Comparison of ENCODE assay signal across 31 cellular contexts in genomic region chr1:37540036-37540785, GRCh38. TPM values are rescaled to one million over a fixed set of nuclear protein-coding genes. Genes with fewer than 3 reads are reported as not detected.
"Had no signal": no experiment of that assay in that cellular context is flagged by ENCODE, and none has a peak within 500 bp of the region (broad histone marks: within the 10 kb centered on the region; RNA-seq: fewer than 3 reads in every experiment).

No MANE protein-coding gene starts in this region.

- H3K9me3 Mint-ChIP-seq: activated B cell treated with CpG ODN at 0.5 μM for 24 hours; activated CD8-positive, alpha-beta T cell treated with anti-CD3 and anti-CD28 coated beads for 36 hours; activated T-cell treated with anti-CD3 and anti-CD28 coated beads, Interleukin-2, amount 50 U/mL, for 72 hours; dendritic cell treated with granulocyte-macrophage colony-stimulating factor and Interleukin-4, amounts not matched to agents 40 ng/mL and 50 ng/mL, for 4 days; endodermal cell had no signal

- DNase-seq: activated B cell treated with CpG ODN at 0.5 μM for 24 hours; activated CD4-positive, alpha-beta T cell treated with anti-CD3 and anti-CD28 coated beads for 48 hours; activated CD4-positive, alpha-beta T cell treated with anti-CD3 and anti-CD28 coated beads, Interleukin-2, amount 50 U/mL, for 1 hour; activated CD4-positive, alpha-beta T cell treated with anti-CD3 and anti-CD28 coated beads, Interleukin-2, amount 50 U/mL, for 48 hours; activated CD8-positive, alpha-beta memory T cell treated with anti-CD3 and anti-CD28 coated beads for 24 hours; activated CD8-positive, alpha-beta T cell treated with anti-CD3 and anti-CD28 coated beads for 36 hours; activated gamma-delta T cell; activated naive CD4-positive, alpha-beta T cell; activated naive CD4-positive, alpha-beta T cell treated with anti-CD3 and anti-CD28 coated beads, Interleukin-2, amount 50 U/mL, for 16 hours; activated T-cell treated with anti-CD3 and anti-CD28 coated beads, Interleukin-2, amount 50 U/mL, for 72 hours; amniotic stem cell; anterior cingulate cortex; brain microvascular endothelial cell; caudate nucleus; cerebellar nuclear complex; colonic mucosa; dorsolateral prefrontal cortex; effector memory CD4-positive, alpha-beta T cell; endodermal cell; erythroblast; foreskin keratinocyte; gastrocnemius medialis; glutamatergic neuron; heart left ventricle; T-helper 2 cell had no signal

- H3K4me1 Mint-ChIP-seq: endodermal cell had no signal

- ATAC-seq: activated CD4-positive, CD25-positive, alpha-beta regulatory T cell treated with anti-CD3 and anti-CD28 coated beads, Interleukin-2, amount 50 U/mL, for 24 hours; activated CD8-positive, alpha-beta T cell treated with anti-CD3 and anti-CD28 coated beads for 36 hours; activated T-cell treated with anti-CD3 and anti-CD28 coated beads, Interleukin-2, amount 50 U/mL, for 72 hours; foreskin keratinocyte; gastrocnemius medialis; heart left ventricle had no signal

- H3K27me3 ChIP-seq: brain microvascular endothelial cell, colonic mucosa, dorsolateral prefrontal cortex, esophagus muscularis mucosa, foreskin keratinocyte, gastrocnemius medialis, heart left ventricle had no signal

- H3K4me1 ChIP-seq: colonic mucosa, foreskin keratinocyte, gastrocnemius medialis, heart left ventricle had no signal

- H3K27ac Mint-ChIP-seq: activated B cell treated with CpG ODN at 0.5 μM for 24 hours; activated CD8-positive, alpha-beta T cell treated with anti-CD3 and anti-CD28 coated beads for 36 hours; activated naive CD8-positive, alpha-beta T cell; dendritic cell treated with granulocyte-macrophage colony-stimulating factor and Interleukin-4, amounts not matched to agents 40 ng/mL and 50 ng/mL, for 4 days; endodermal cell had no signal

- H3K27me3 Mint-ChIP-seq: activated B cell treated with CpG ODN at 0.5 μM for 24 hours; activated CD8-positive, alpha-beta T cell treated with anti-CD3 and anti-CD28 coated beads for 36 hours; activated naive CD8-positive, alpha-beta T cell; dendritic cell treated with granulocyte-macrophage colony-stimulating factor and Interleukin-4, amounts not matched to agents 40 ng/mL and 50 ng/mL, for 4 days had no signal

- H3K27ac ChIP-seq: brain microvascular endothelial cell, colonic mucosa, dorsolateral prefrontal cortex, esophagus muscularis mucosa, foreskin keratinocyte, gastrocnemius medialis, heart left ventricle, VCaP had no signal

- H3K9me3 ChIP-seq: colonic mucosa, esophagus muscularis mucosa, gastrocnemius medialis, heart left ventricle had no signal

- H3K4me3 Mint-ChIP-seq: activated B cell treated with CpG ODN at 0.5 μM for 24 hours; activated CD8-positive, alpha-beta T cell treated with anti-CD3 and anti-CD28 coated beads for 36 hours; activated naive CD8-positive, alpha-beta T cell; activated T-cell treated with anti-CD3 and anti-CD28 coated beads, Interleukin-2, amount 50 U/mL, for 72 hours; dendritic cell treated with granulocyte-macrophage colony-stimulating factor and Interleukin-4, amounts not matched to agents 40 ng/mL and 50 ng/mL, for 4 days; endodermal cell had no signal

- H3K4me3 ChIP-seq: colonic mucosa, dorsolateral prefrontal cortex, esophagus muscularis mucosa, gastrocnemius medialis, heart left ventricle had no signal

RNA-seq across cellular contexts. Expression of gene DNALI1, which starts 16.5 kb away (rescaled TPM):
- total RNA-seq: activated B cell treated with CpG ODN at 0.5 μM for 24 hours; activated CD8-positive, alpha-beta T cell treated with anti-CD3 and anti-CD28 coated beads for 36 hours; T-helper 1 cell treated with Interleukin-12 subunit alpha and Interleukin-12 subunit beta and Interleukin-4 antibody, amounts not matched to agents 30 ng/mL and 1 ng/mL, for 36 hours had no signal
